In the genomic region with DNA sequence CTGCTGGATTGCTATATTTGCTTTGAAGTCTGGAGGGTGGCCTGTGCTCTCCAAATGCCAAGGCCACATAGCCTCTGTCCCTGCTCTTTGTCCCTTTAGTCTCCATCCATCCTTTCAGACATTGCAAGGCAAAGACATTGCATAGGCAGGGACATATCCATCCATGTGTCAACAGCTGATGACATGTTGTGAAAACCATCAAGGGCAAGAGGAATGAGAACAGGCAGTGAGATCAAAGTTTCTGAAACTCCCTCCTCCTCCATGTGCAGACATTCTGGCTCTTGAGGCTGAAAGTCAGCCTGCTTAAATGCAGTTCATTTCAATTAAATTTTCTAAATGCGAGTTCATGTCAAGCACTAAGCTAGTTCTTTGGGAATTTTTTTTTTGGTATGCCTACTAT, we compare ENCODE assay signal across 28 cellular contexts.
DNase-seq lines count a peak whose midpoint lies in the region; ATAC-seq and FAIRE-seq lines count a peak whose summit lies in the region.
"Had no signal": no experiment of that assay in that cellular context is flagged by ENCODE, and none has a peak within 500 bp of the region (broad histone marks: within the 10 kb centered on the region; RNA-seq: fewer than 3 reads in every experiment).

No MANE protein-coding gene starts in this region.

- H3K9me3 ChIP-seq in trophoblast cell (ENCODE audit: insufficient read depth, low read depth, low read length) = peaks cover 2% of the 10 kb centered on the region
- H3K9me3 ChIP-seq: BE2C, BLaER1 had no signal

- H3K18ac ChIP-seq in trophoblast cell (ENCODE audit: low read length) = no peak overlapping the region

- H3K27me3 ChIP-seq in trophoblast cell (ENCODE audit: insufficient read depth, low read length) = no peaks in the 10 kb centered on the region
- H3K27me3 ChIP-seq: BE2C, BLaER1 had no signal

- H3K4me3 Mint-ChIP-seq in activated T-cell treated with anti-CD3 and anti-CD28 coated beads, Interleukin-2, amount 50 U/mL, for 72 hours = no peak overlapping the region
- H3K4me3 Mint-ChIP-seq in activated T-cell treated with anti-CD3 and anti-CD28 coated beads, Interleukin-2, amount 50 U/mL, for 24 hours = no peak overlapping the region
- no peak overlapping the region for H3K4me3 Mint-ChIP-seq in stimulated activated naive CD8-positive, alpha-beta T cell treated with anti-CD3 and anti-CD28 coated beads, Interleukin-15, amount 100 ng/mL, for 72 hours
- no peak overlapping the region for H3K4me3 Mint-ChIP-seq in activated T-helper 17 cell treated with anti-CD3 and anti-CD28 coated beads, Interleukin-2, amount 50 U/mL, for 72 hours
- H3K4me3 Mint-ChIP-seq: CD14-positive monocyte; CD4-positive, alpha-beta memory T cell; CD4-positive, CD25-positive, alpha-beta regulatory T cell; CD8-positive, alpha-beta memory T cell had no signal

- H3K27me3 Mint-ChIP-seq in activated T-cell treated with anti-CD3 and anti-CD28 coated beads, Interleukin-2, amount 50 U/mL, for 72 hours (ENCODE audit: low read depth) = peaks cover 26% of the 10 kb centered on the region
- H3K27me3 Mint-ChIP-seq in activated T-cell treated with anti-CD3 and anti-CD28 coated beads, Interleukin-2, amount 50 U/mL, for 24 hours = peaks cover 15% of the 10 kb centered on the region
- peaks cover 16% of the 10 kb centered on the region for H3K27me3 Mint-ChIP-seq in stimulated activated naive CD8-positive, alpha-beta T cell treated with anti-CD3 and anti-CD28 coated beads, Interleukin-15, amount 100 ng/mL, for 72 hours
- H3K27me3 Mint-ChIP-seq in activated T-helper 17 cell treated with anti-CD3 and anti-CD28 coated beads, Interleukin-2, amount 50 U/mL, for 72 hours = peaks cover 6% of the 10 kb centered on the region

- no peak overlapping the region for H3K27ac ChIP-seq in trophoblast cell (ENCODE audit: low read depth, low read length)
- H3K27ac ChIP-seq: BLaER1 had no signal

- no peak overlapping the region for H3K4ac ChIP-seq in trophoblast cell (ENCODE audit: low read depth, low read length)

- H3K36me3 Mint-ChIP-seq in activated T-cell treated with anti-CD3 and anti-CD28 coated beads, Interleukin-2, amount 50 U/mL, for 72 hours (ENCODE audit: insufficient read depth in 2 of 2) = no peaks in the 10 kb centered on the region
- no peaks in the 10 kb centered on the region for H3K36me3 Mint-ChIP-seq in activated T-cell treated with anti-CD3 and anti-CD28 coated beads, Interleukin-2, amount 50 U/mL, for 24 hours (ENCODE audit: low read depth)
- no peaks in the 10 kb centered on the region for H3K36me3 Mint-ChIP-seq in activated T-helper 17 cell treated with anti-CD3 and anti-CD28 coated beads, Interleukin-2, amount 50 U/mL, for 72 hours (ENCODE audit: low read depth)
- H3K36me3 Mint-ChIP-seq: CD14-positive monocyte; CD4-positive, alpha-beta memory T cell; CD4-positive, CD25-positive, alpha-beta regulatory T cell; CD8-positive, alpha-beta memory T cell had no signal

- no peak overlapping the region for H3K9ac ChIP-seq in trophoblast cell (ENCODE audit: low read length)
- H3K9ac ChIP-seq: BLaER1 had no signal

- no peaks in the 10 kb centered on the region for H3K9me3 Mint-ChIP-seq in activated T-cell treated with anti-CD3 and anti-CD28 coated beads, Interleukin-2, amount 50 U/mL, for 72 hours
- H3K9me3 Mint-ChIP-seq in activated T-cell treated with anti-CD3 and anti-CD28 coated beads, Interleukin-2, amount 50 U/mL, for 24 hours = no peaks in the 10 kb centered on the region
- no peaks in the 10 kb centered on the region for H3K9me3 Mint-ChIP-seq in stimulated activated naive CD8-positive, alpha-beta T cell treated with anti-CD3 and anti-CD28 coated beads, Interleukin-15, amount 100 ng/mL, for 72 hours
- H3K9me3 Mint-ChIP-seq in activated T-helper 17 cell treated with anti-CD3 and anti-CD28 coated beads, Interleukin-2, amount 50 U/mL, for 72 hours = no peaks in the 10 kb centered on the region
- H3K9me3 Mint-ChIP-seq: CD4-positive, alpha-beta memory T cell; CD8-positive, alpha-beta memory T cell had no signal

- H4K91ac ChIP-seq in trophoblast cell (ENCODE audit: low read depth, low read length) = no peak overlapping the region

- H3K36me3 ChIP-seq in trophoblast cell (ENCODE audit: control insufficient read depth in 1 of 2, insufficient read depth in 2 of 2, low read length in 2 of 2) = no peaks in the 10 kb centered on the region
- H3K36me3 ChIP-seq: BE2C, BLaER1 had no signal

- H3K4me3 ChIP-seq in trophoblast cell (ENCODE audit: low read depth, low read length) = no peak overlapping the region
- H3K4me3 ChIP-seq: BLaER1 had no signal

- no peak overlapping the region for H2AFZ ChIP-seq in trophoblast cell (ENCODE audit: insufficient read depth, low read length, poor library complexity)

- peak; percentile 47 to 58 for ATAC-seq in activated T-cell treated with anti-CD3 and anti-CD28 coated beads, Interleukin-2, amount 50 U/mL, for 72 hours (replicated peaks in 1 of 2)
- ATAC-seq in stimulated activated naive CD8-positive, alpha-beta T cell treated with anti-CD3 and anti-CD28 coated beads, Interleukin-15, amount 100 ng/mL, for 72 hours = peak; percentile 52
- ATAC-seq in stimulated activated naive CD8-positive, alpha-beta T cell treated with anti-CD3 and anti-CD28 coated beads, Interleukin-15, Interleukin-2, amounts not matched to agents 100 U/mL and 50 U/mL, for 24 hours = no peak
- ATAC-seq in activated T-helper 17 cell treated with anti-CD3 and anti-CD28 coated beads, Interleukin-2, amount 50 U/mL, for 72 hours (replicated peaks) = peak; percentile 53

- H3K79me2 ChIP-seq in trophoblast cell (ENCODE audit: control insufficient read depth, insufficient read depth, low read length, poor library complexity) = no peaks in the 10 kb centered on the region

- DNase-seq in activated T-cell treated with anti-CD3 and anti-CD28 coated beads, Interleukin-2, amount 50 U/mL, for 72 hours = no peak
- DNase-seq in activated T-cell treated with anti-CD3 and anti-CD28 coated beads, Interleukin-2, amount 50 U/mL, for 24 hours = no peak
- DNase-seq in stimulated activated naive CD8-positive, alpha-beta T cell treated with anti-CD3 and anti-CD28 coated beads, Interleukin-15, amount 100 ng/mL, for 72 hours = no peak
- DNase-seq in stimulated activated naive CD8-positive, alpha-beta T cell treated with anti-CD3 and anti-CD28 coated beads, Interleukin-15, Interleukin-2, amounts not matched to agents 100 U/mL and 50 U/mL, for 24 hours = no peak
- DNase-seq in trophoblast cell = no peak
- no peak for DNase-seq in urothelium cell line (ENCODE audit: low spot score)
- no peak for DNase-seq in putamen (ENCODE audit: low spot score)
- DNase-seq: 8988T; ACHN; BE2C; C1 segment of cervical spinal cord; CD4-positive, alpha-beta memory T cell; CD4-positive, CD25-positive, alpha-beta regulatory T cell; CD8-positive, alpha-beta memory T cell; COR-L47; DMS 273 treated with DMSO at 0.1 percent for 48 hours; DMS153; DMS53; DMS79; DND-41; EL; GDM1 had no signal

- H3K79me1 ChIP-seq in trophoblast cell (ENCODE audit: low read length) = no peaks in the 10 kb centered on the region

- no peak overlapping the region for H2BK120ac ChIP-seq in trophoblast cell (ENCODE audit: insufficient read depth, low read length, poor library complexity)

- H3K4me1 Mint-ChIP-seq in activated T-cell treated with anti-CD3 and anti-CD28 coated beads, Interleukin-2, amount 50 U/mL, for 72 hours (ENCODE audit: low read depth) = peaks cover 9% of the 10 kb centered on the region
- no peaks in the 10 kb centered on the region for H3K4me1 Mint-ChIP-seq in activated T-cell treated with anti-CD3 and anti-CD28 coated beads, Interleukin-2, amount 50 U/mL, for 24 hours (ENCODE audit: low read depth)
- H3K4me1 Mint-ChIP-seq in stimulated activated naive CD8-positive, alpha-beta T cell treated with anti-CD3 and anti-CD28 coated beads, Interleukin-15, amount 100 ng/mL, for 72 hours = no peaks in the 10 kb centered on the region
- H3K4me1 Mint-ChIP-seq in activated T-helper 17 cell treated with anti-CD3 and anti-CD28 coated beads, Interleukin-2, amount 50 U/mL, for 72 hours = no peaks in the 10 kb centered on the region
- H3K4me1 Mint-ChIP-seq: CD14-positive monocyte; CD4-positive, alpha-beta memory T cell; CD8-positive, alpha-beta memory T cell had no signal

- H3K27ac Mint-ChIP-seq in activated T-cell treated with anti-CD3 and anti-CD28 coated beads, Interleukin-2, amount 50 U/mL, for 72 hours = no peak overlapping the region
- no peak overlapping the region for H3K27ac Mint-ChIP-seq in activated T-cell treated with anti-CD3 and anti-CD28 coated beads, Interleukin-2, amount 50 U/mL, for 24 hours
- H3K27ac Mint-ChIP-seq in stimulated activated naive CD8-positive, alpha-beta T cell treated with anti-CD3 and anti-CD28 coated beads, Interleukin-15, amount 100 ng/mL, for 72 hours = peak overlapping the region in 1 of 2 donors; percentile 47
- H3K27ac Mint-ChIP-seq in activated T-helper 17 cell treated with anti-CD3 and anti-CD28 coated beads, Interleukin-2, amount 50 U/mL, for 72 hours = no peak overlapping the region
- H3K27ac Mint-ChIP-seq: CD4-positive, alpha-beta memory T cell; CD4-positive, CD25-positive, alpha-beta regulatory T cell; CD8-positive, alpha-beta memory T cell had no signal

- no peak overlapping the region for H2BK5ac ChIP-seq in trophoblast cell (ENCODE audit: low read depth, low read length, poor library complexity)

- H3K23ac ChIP-seq in trophoblast cell (ENCODE audit: low read length) = peak overlapping the region; percentile 93

- H3K4me2 ChIP-seq in trophoblast cell (ENCODE audit: low read length) = no peak overlapping the region
- H3K4me2 ChIP-seq: BLaER1 had no signal

- H4K8ac ChIP-seq in trophoblast cell (ENCODE audit: low read depth, low read length) = no peak overlapping the region

- no peak for FAIRE-seq in urothelium cell line (lab: Jason Lieb, UNC)
- FAIRE-seq: A204.1, GM12891, GM19239 had no signal

- no peaks in the 10 kb centered on the region for H3K4me1 ChIP-seq in trophoblast cell (ENCODE audit: control insufficient read depth in 1 of 2, insufficient read depth in 2 of 2, low read length in 2 of 2)
- H3K4me1 ChIP-seq: BE2C, BLaER1 had no signal

- no peak overlapping the region for H4K12ac ChIP-seq in trophoblast cell (ENCODE audit: low read depth, low read length)

- H3K14ac ChIP-seq in trophoblast cell (ENCODE audit: low read length) = no peak overlapping the region

- no peak overlapping the region for H2BK12ac ChIP-seq in trophoblast cell (ENCODE audit: low read length)

- no CpG with 5 or more reads among the region's 1 CpG for WGBS in trophoblast cell (ENCODE audit: extremely low coverage, insufficient coverage, insufficient read length)

- no peak overlapping the region for H2AK5ac ChIP-seq in trophoblast cell (ENCODE audit: low read length)
